ENCODE assay signal across 24 cellular contexts in genomic region chr4:54678826-54679225, GRCh38. TPM values are rescaled to one million over a fixed set of nuclear protein-coding genes. Genes with fewer than 3 reads are reported as not detected.
A peak's percentile ranks its signal among the peaks of the same experiment; 100 is the strongest.
DNase-seq lines count a peak whose midpoint lies in the region; ATAC-seq, FAIRE-seq and TF ChIP-seq lines count a peak whose summit lies in the region.
"Had no signal": no experiment of that assay in that cellular context is flagged by ENCODE, and none has a peak within 500 bp of the region (broad histone marks: within the 10 kb centered on the region; RNA-seq: fewer than 3 reads in every experiment).

No MANE protein-coding gene starts in this region.

- intact Hi-C loops in aorta (cut with DNase I), result no loop called here

- no peaks in the 10 kb centered on the region for H4K20me1 ChIP-seq in Loucy (ENCODE audit: insufficient read depth, low read length, poor library complexity, severe bottlenecking)

- TF ChIP-seq CTCF in Loucy (conservative IDR thresholded peaks at IDR 0.05; ENCODE audit: low read length), result no peak

- peaks cover 1% of the 10 kb centered on the region for H3K4me1 ChIP-seq in CD4-positive, CD25-positive, alpha-beta regulatory T cell (ENCODE audit: control insufficient read depth, insufficient read depth, low read length, poor library complexity, severe bottlenecking)
- H3K4me1 ChIP-seq in Loucy (ENCODE audit: insufficient read depth, low read length, poor library complexity, severe bottlenecking) (peaks cover 4% of the 10 kb centered on the region), iPS-20b (ENCODE audit: insufficient read depth, low read length) (peaks cover 28% of the 10 kb centered on the region; the same call in 1 of the 2 replicates), aorta (ENCODE audit: control insufficient read depth in 1 of 2, insufficient read depth in 2 of 2, low read length in 2 of 2) (no peaks in the 10 kb centered on the region)
- H3K4me1 ChIP-seq: A549, BE2C, Caco-2 had no signal

- DNase-seq in CD4-positive, CD25-positive, alpha-beta regulatory T cell, result no peak
- DNase-seq in retina (peak; percentile 16), aorta (no peak), urothelium cell line (ENCODE audit: low spot score) (no peak)
- DNase-seq in activated CD4-positive, CD25-positive, alpha-beta regulatory T cell (lab: John Stamatoyannopoulos, UW), result no peak
- DNase-seq: BE2C; Caco-2; CD4-positive, alpha-beta T cell; DMS 273 treated with DMSO at 0.1 percent for 48 hours; DMS79 treated with DMSO at 0.1 percent for 48 hours; IMR-90; NCI-H1105 treated with DMSO at 0.1 percent for 48 hours; NCI-H1694; NCI-H2081; NCI-H2171; NCI-H524 treated with DMSO at 0.1 percent for 48 hours; NCI-H82 had no signal

- H3K4me3 ChIP-seq in CD4-positive, CD25-positive, alpha-beta regulatory T cell (ENCODE audit: low read depth, low read length), result no peak overlapping the region
- H3K4me3 ChIP-seq in Loucy (ENCODE audit: low read length, poor library complexity, severe bottlenecking), result no peak overlapping the region
- H3K4me3 ChIP-seq in iPS-20b (ENCODE audit: low read length), result no peak overlapping the region; the same call in 1 of the 2 replicates
- H3K4me3 ChIP-seq in aorta (ENCODE audit: low read length in 2 of 2), result no peak overlapping the region
- H3K4me3 ChIP-seq: A549 had no signal

- H3K4me2 ChIP-seq in Loucy (ENCODE audit: low read depth, low read length, poor library complexity, severe bottlenecking), result no peak overlapping the region
- H3K4me2 ChIP-seq: A549, KMS-11 had no signal

- no peaks in the 10 kb centered on the region for H3F3A ChIP-seq in Loucy (ENCODE audit: low read depth)

- no peak overlapping the region for H3K27ac ChIP-seq in CD4-positive, CD25-positive, alpha-beta regulatory T cell (ENCODE audit: insufficient read depth, low read length, poor library complexity, severe bottlenecking)
- H3K27ac ChIP-seq in iPS-20b (ENCODE audit: low read length), result no peak overlapping the region
- H3K27ac ChIP-seq in aorta (ENCODE audit: low read depth in 1 of 2, low read length in 2 of 2), result no peak overlapping the region
- H3K27ac ChIP-seq: A549, KMS-11 had no signal

- no peaks in the 10 kb centered on the region for H3K36me3 ChIP-seq in CD4-positive, CD25-positive, alpha-beta regulatory T cell (ENCODE audit: control insufficient read depth, insufficient read depth, low read length)
- H3K36me3 ChIP-seq in Loucy (ENCODE audit: insufficient read depth, low read length) (no peaks in the 10 kb centered on the region), iPS-20b (ENCODE audit: insufficient read depth, low read depth, low read length) (no peaks in the 10 kb centered on the region), aorta (ENCODE audit: control insufficient read depth in 1 of 2, insufficient read depth in 2 of 2, low read length in 1 of 2) (no peaks in the 10 kb centered on the region)
- H3K36me3 ChIP-seq: BE2C had no signal

- H3K79me2 ChIP-seq in Loucy (ENCODE audit: insufficient read depth, low read length), result no peaks in the 10 kb centered on the region

- H3K27me3 Mint-ChIP-seq in CD4-positive, CD25-positive, alpha-beta regulatory T cell, result peaks cover 4% of the 10 kb centered on the region
- H3K27me3 Mint-ChIP-seq: CD4-positive, alpha-beta T cell had no signal

- H3K9me3 ChIP-seq in CD4-positive, CD25-positive, alpha-beta regulatory T cell (ENCODE audit: control insufficient read depth in 2 of 2, low read length in 2 of 2), result no peaks in the 10 kb centered on the region
- H3K9me3 ChIP-seq in Loucy (ENCODE audit: insufficient read depth, low read depth, low read length) (no peaks in the 10 kb centered on the region), iPS-20b (ENCODE audit: insufficient read depth, low read depth, low read length) (no peaks in the 10 kb centered on the region), aorta (ENCODE audit: control insufficient read depth, low read length) (no peaks in the 10 kb centered on the region)
- H3K9me3 ChIP-seq: A549, BE2C, Caco-2 had no signal

- H3K9me3 Mint-ChIP-seq in CD4-positive, CD25-positive, alpha-beta regulatory T cell, result peaks cover 0 to 3% (median 0%) of the 10 kb centered on the region in 7 donors
- H3K9me3 Mint-ChIP-seq: CD4-positive, alpha-beta T cell had no signal

- no peak for ATAC-seq in CD4-positive, CD25-positive, alpha-beta regulatory T cell (ENCODE audit: low read depth in 2 of 2)
- ATAC-seq in aorta (ENCODE audit: low FRiP score), result no peak
- ATAC-seq: A549, HCT116, Right ventricle myocardium inferior had no signal

- peak overlapping the region in 2 of 3 donors; percentile 16 to 65 for H3K27ac Mint-ChIP-seq in CD4-positive, CD25-positive, alpha-beta regulatory T cell
- H3K27ac Mint-ChIP-seq: CD4-positive, alpha-beta T cell had no signal

- peaks cover 0 to 4% (median 2%) of the 10 kb centered on the region in 4 donors for H3K4me1 Mint-ChIP-seq in CD4-positive, CD25-positive, alpha-beta regulatory T cell

- H3K27me3 ChIP-seq in CD4-positive, CD25-positive, alpha-beta regulatory T cell (ENCODE audit: control insufficient read depth, insufficient read depth, low read length), result no peaks in the 10 kb centered on the region
- H3K27me3 ChIP-seq in Loucy (ENCODE audit: insufficient read depth, low read length, poor library complexity, severe bottlenecking) (no peaks in the 10 kb centered on the region), iPS-20b (ENCODE audit: insufficient read depth, low read length) (no peaks in the 10 kb centered on the region), aorta (ENCODE audit: control insufficient read depth in 1 of 2, insufficient read depth in 2 of 2, low read length in 1 of 2) (no peaks in the 10 kb centered on the region)

- no peak overlapping the region for H3K4me3 Mint-ChIP-seq in CD4-positive, CD25-positive, alpha-beta regulatory T cell
- H3K4me3 Mint-ChIP-seq: CD4-positive, alpha-beta T cell had no signal

- H3K36me3 Mint-ChIP-seq in CD4-positive, CD25-positive, alpha-beta regulatory T cell, result no peaks in the 10 kb centered on the region

- no peaks in the 10 kb centered on the region for H3K9me2 ChIP-seq in Loucy (replicated peaks; ENCODE audit: low read depth, low read length)

- FAIRE-seq in urothelium cell line (lab: Jason Lieb, UNC), result no peak
- FAIRE-seq: A549, HTR-8/SVneo had no signal

- H2AFZ ChIP-seq in Loucy (ENCODE audit: low read length), result 0 out of 2 replicates have a peak overlapping the region, but pooled peaks have one; percentile 11

- H3K9ac ChIP-seq in Loucy (ENCODE audit: low read depth, low read length, poor library complexity, severe bottlenecking) (no peak overlapping the region), iPS-20b (ENCODE audit: low read depth, low read length) (peak overlapping the region; percentile 7; the same call in 1 of the 2 replicates)
- H3K9ac ChIP-seq: KMS-11 had no signal

RNA-seq across cellular contexts. Expression of gene KIT, which starts 21.1 kb away (rescaled TPM):
- 0.49 TPM for total RNA-seq in CD4-positive, CD25-positive, alpha-beta regulatory T cell
- not detected for polyA plus RNA-seq in CD4-positive, CD25-positive, alpha-beta regulatory T cell
- 10 to 100 TPM in 1 of 2 donors, 1 to 10 TPM in 1; 9.6 to 18.7 TPM for total RNA-seq in aorta
- polyA plus RNA-seq in aorta, result 1 to 10 TPM in 1 of 2 donors, under 1 TPM in 1; 0.56 to 1.0 TPM
- polyA plus RNA-seq: A549 had no signal
